ENCODE assay signal across 2 cellular contexts in genomic region chr7:123594813-123595241, GRCh38.
TF ChIP-seq lines count a peak whose summit lies in the region.

No MANE protein-coding gene starts in this region.

TF ChIP-seq in IMR-90, 13 proteins besides CTCF, POLR2A, EP300 and RAD21:
- TF ChIP-seq USF2 (IDR thresholded peaks at IDR 0.05; ENCODE audit: low read depth, low read length) (no peak), MXI1 (IDR thresholded peaks at IDR 0.05; ENCODE audit: borderline replicate concordance, low read depth, low read length) (no peak), NFE2L2 (IDR thresholded peaks at IDR 0.05; ENCODE audit: low read depth, low read length) (no peak), FOS (IDR thresholded peaks at IDR 0.05; ENCODE audit: low read depth, low read length) (no peak), SMC3 (IDR thresholded peaks at IDR 0.05; ENCODE audit: low read depth, low read length) (no peak), MAFK (IDR thresholded peaks at IDR 0.05; ENCODE audit: low read depth, low read length) (no peak), MAZ (IDR thresholded peaks at IDR 0.05; ENCODE audit: borderline replicate concordance, low read depth, low read length) (no peak), BHLHE40 (IDR thresholded peaks at IDR 0.05; ENCODE audit: low read depth, low read length) (no peak), RFX5 (IDR thresholded peaks at IDR 0.05; ENCODE audit: low read depth, low read length) (no peak), ELK1 (IDR thresholded peaks at IDR 0.05; ENCODE audit: borderline replicate concordance, low read depth, low read length) (no peak), CEBPB (IDR thresholded peaks at IDR 0.05; ENCODE audit: low read depth, low read length) (no peak), RCOR1 (IDR thresholded peaks at IDR 0.05; ENCODE audit: insufficient replicate concordance, low read length) (no peak), CHD1 (IDR thresholded peaks at IDR 0.05; ENCODE audit: low read depth, low read length) (no peak)

TF ChIP-seq in GM12891, 5 proteins besides CTCF, POLR2A, EP300 and RAD21 (continued from another document):
- TF ChIP-seq PAX5 (IDR thresholded peaks at IDR 0.05; ENCODE audit: insufficient read depth, low read length, severe bottlenecking) = no peak
- TF ChIP-seq SPI1 (IDR thresholded peaks at IDR 0.05; ENCODE audit: low read depth, low read length) = no peak
- no peak for TF ChIP-seq POU2F2 (IDR thresholded peaks at IDR 0.05; ENCODE audit: low read depth, low read length)
- no peak for TF ChIP-seq TAF1 (IDR thresholded peaks at IDR 0.05; ENCODE audit: low read depth, low read length)
